In genomic region chrX:48794340-48794920, GRCh38 we compare ENCODE assay signal across 22 cellular contexts. TPM values are rescaled to one million over a fixed set of nuclear protein-coding genes. Genes with fewer than 3 reads are reported as not detected.
"Had no signal": no experiment of that assay in that cellular context is flagged by ENCODE, and none has a peak within 500 bp of the region (broad histone marks: within the 10 kb centered on the region; RNA-seq: fewer than 3 reads in every experiment).

No MANE protein-coding gene starts in this region.

- H3K27ac Mint-ChIP-seq: activated CD8-positive, alpha-beta T cell treated with anti-CD3 and anti-CD28 coated beads, Interleukin-2, amount 10 ng/mL, durations not matched to agents 7 days and 5 days; activated naive CD4-positive, alpha-beta T cell treated with anti-CD3 and anti-CD28 coated beads, Interleukin-2, amount 10 ng/mL, durations not matched to agents 7 days and 5 days; activated T-helper 17 cell treated with anti-CD3 and anti-CD28 coated beads, Interleukin-2, amount 50 U/mL, for 72 hours; immature natural killer cell; natural killer cell; stimulated activated naive B cell treated with anti-CD40 and anti-IgM and Interleukin-4, amounts not matched to agents 10 μg/mL and 1 μg/mL and 100 μg/mL, for 72 hours; T-helper 1 cell treated with Interleukin-12 subunit alpha and Interleukin-12 subunit beta and Interleukin-4 antibody, amounts not matched to agents 30 μg/mL and 1 μg/mL, for 36 hours had no signal

- H3K4me1 ChIP-seq: colonic mucosa, psoas muscle, transverse colon had no signal

- H3K9me3 ChIP-seq: colonic mucosa, psoas muscle, transverse colon had no signal

- H3K4me1 Mint-ChIP-seq: activated T-helper 17 cell treated with anti-CD3 and anti-CD28 coated beads, Interleukin-2, amount 50 U/mL, for 72 hours; immature natural killer cell had no signal

- H3K36me3 Mint-ChIP-seq: activated naive CD4-positive, alpha-beta T cell treated with anti-CD3 and anti-CD28 coated beads, Interleukin-2, amount 10 ng/mL, durations not matched to agents 7 days and 5 days; immature natural killer cell; natural killer cell; stimulated activated naive B cell treated with anti-CD40 and anti-IgM and Interleukin-4, amounts not matched to agents 10 μg/mL and 1 μg/mL and 100 μg/mL, for 72 hours had no signal

- H3K9me3 Mint-ChIP-seq: activated naive CD4-positive, alpha-beta T cell treated with anti-CD3 and anti-CD28 coated beads, Interleukin-2, amount 10 ng/mL, durations not matched to agents 7 days and 5 days; activated T-helper 17 cell treated with anti-CD3 and anti-CD28 coated beads, Interleukin-2, amount 50 U/mL, for 72 hours; immature natural killer cell; natural killer cell; stimulated activated naive B cell treated with anti-CD40 and anti-IgM and Interleukin-4, amounts not matched to agents 10 μg/mL and 1 μg/mL and 100 μg/mL, for 72 hours; T-helper 1 cell treated with Interleukin-12 subunit alpha and Interleukin-12 subunit beta and Interleukin-4 antibody, amounts not matched to agents 30 μg/mL and 1 μg/mL, for 36 hours had no signal

- DNase-seq: activated CD4-positive, alpha-beta T cell treated with anti-CD3 and anti-CD28 coated beads for 1 hour; activated CD8-positive, alpha-beta T cell treated with anti-CD3 and anti-CD28 coated beads, Interleukin-2, amount 10 ng/mL, durations not matched to agents 7 days and 5 days; activated naive CD4-positive, alpha-beta T cell treated with anti-CD3 and anti-CD28 coated beads, Interleukin-2, amount 10 ng/mL, durations not matched to agents 7 days and 5 days; colonic mucosa; effector CD4-positive, alpha-beta T cell; hypothalamus; immature natural killer cell; left colon; natural killer cell; psoas muscle; stimulated activated CD4-positive, alpha-beta T cell treated with anti-CD3 and anti-CD28 coated beads, Interleukin-2, amount 100 ng/mL, for 24 hours; stimulated activated naive B cell treated with anti-CD40 and anti-IgM and Interleukin-4, amounts not matched to agents 10 μg/mL and 1 μg/mL and 100 μg/mL, for 72 hours; transverse colon had no signal

- H3K4me3 Mint-ChIP-seq: activated CD8-positive, alpha-beta T cell treated with anti-CD3 and anti-CD28 coated beads, Interleukin-2, amount 10 ng/mL, durations not matched to agents 7 days and 5 days; activated naive CD4-positive, alpha-beta T cell treated with anti-CD3 and anti-CD28 coated beads, Interleukin-2, amount 10 ng/mL, durations not matched to agents 7 days and 5 days; activated T-helper 17 cell treated with anti-CD3 and anti-CD28 coated beads, Interleukin-2, amount 50 U/mL, for 72 hours; immature natural killer cell; natural killer cell; stimulated activated naive B cell treated with anti-CD40 and anti-IgM and Interleukin-4, amounts not matched to agents 10 μg/mL and 1 μg/mL and 100 μg/mL, for 72 hours; T-helper 1 cell treated with Interleukin-12 subunit alpha and Interleukin-12 subunit beta and Interleukin-4 antibody, amounts not matched to agents 30 μg/mL and 1 μg/mL, for 36 hours had no signal

- H3K36me3 ChIP-seq: colonic mucosa, transverse colon had no signal

- H3K4me3 ChIP-seq: colonic mucosa, lung, psoas muscle, transverse colon had no signal

- H3K27me3 Mint-ChIP-seq: activated T-helper 17 cell treated with anti-CD3 and anti-CD28 coated beads, Interleukin-2, amount 50 U/mL, for 72 hours had no signal

- H3K27ac ChIP-seq: colonic mucosa, psoas muscle, transverse colon had no signal

- H3K27me3 ChIP-seq: colonic mucosa, transverse colon had no signal

RNA-seq across cellular contexts. Expression of gene GATA1, which starts 8.0 kb away (rescaled TPM):
- total RNA-seq: activated CD8-positive, alpha-beta T cell treated with anti-CD3 and anti-CD28 coated beads, Interleukin-2, amount 10 ng/mL, durations not matched to agents 7 days and 5 days; activated T-helper 17 cell treated with anti-CD3 and anti-CD28 coated beads, Interleukin-2, amount 50 U/mL, for 72 hours; cardiac septum; left colon; omental fat pad; transverse colon had no signal

RNA-seq across cellular contexts. Expression of gene ERAS, which starts 31.9 kb away (rescaled TPM):
- total RNA-seq: activated CD8-positive, alpha-beta T cell treated with anti-CD3 and anti-CD28 coated beads, Interleukin-2, amount 10 ng/mL, durations not matched to agents 7 days and 5 days; cardiac septum; left colon; lung; mononuclear cell; natural killer cell; omental fat pad; psoas muscle; subcutaneous adipose tissue; transverse colon had no signal
- polyA plus RNA-seq: adipose tissue, immature natural killer cell, psoas muscle had no signal

RNA-seq across cellular contexts. Expression of gene GLOD5, which starts 32.9 kb away (rescaled TPM):
- total RNA-seq: activated CD8-positive, alpha-beta T cell treated with anti-CD3 and anti-CD28 coated beads, Interleukin-2, amount 10 ng/mL, durations not matched to agents 7 days and 5 days; activated T-helper 17 cell treated with anti-CD3 and anti-CD28 coated beads, Interleukin-2, amount 50 U/mL, for 72 hours; cardiac septum; mononuclear cell; natural killer cell; omental fat pad; psoas muscle; sciatic nerve; subcutaneous adipose tissue had no signal
- polyA plus RNA-seq: immature natural killer cell, psoas muscle had no signal

RNA-seq across cellular contexts. Expression of gene PCSK1N, which starts 41.0 kb away (rescaled TPM):
- total RNA-seq: activated CD8-positive, alpha-beta T cell treated with anti-CD3 and anti-CD28 coated beads, Interleukin-2, amount 10 ng/mL, durations not matched to agents 7 days and 5 days had no signal
- polyA plus RNA-seq: psoas muscle had no signal
